In genomic region chr4:2811830-2812599, GRCh38 we compare ENCODE assay signal across 8 cellular contexts. TPM values are rescaled to one million over a fixed set of nuclear protein-coding genes. Genes with fewer than 3 reads are reported as not detected.
A peak's percentile ranks its signal among the peaks of the same experiment; 100 is the strongest.
DNase-seq lines count a peak whose midpoint lies in the region; ATAC-seq and TF ChIP-seq lines count a peak whose summit lies in the region.

No MANE protein-coding gene starts in this region.

- peak overlapping the region; percentile 64 to 79 for H3K18ac ChIP-seq in mesenchymal stem cell (ENCODE audit: low read depth in 1 of 2, low read length in 2 of 2)

- H3K4me2 ChIP-seq in mesenchymal stem cell (ENCODE audit: low read length, poor library complexity, severe bottlenecking) = peak overlapping the region; percentile 65

- H3K4me3 ChIP-seq in GM12875 (ENCODE audit: low read depth, low read length) (peak overlapping the region; percentile 86), HEK293 (ENCODE audit: low read depth, low read length) (peak overlapping the region; percentile 47), mesenchymal stem cell (ENCODE audit: insufficient read depth in 1 of 2, low read depth in 1 of 2, low read length in 2 of 2) (peak overlapping the region; percentile 47 to 70)

- peak overlapping the region; percentile 69 for H2BK120ac ChIP-seq in mesenchymal stem cell (ENCODE audit: low read depth, low read length)

- peak overlapping the region; percentile 63 to 85 for H2BK12ac ChIP-seq in mesenchymal stem cell (ENCODE audit: low read length in 2 of 2)

- H3K27me3 Mint-ChIP-seq in activated B cell treated with CpG ODN at 0.5 μM for 24 hours = no peaks in the 10 kb centered on the region

- H3K14ac ChIP-seq in mesenchymal stem cell (ENCODE audit: low read length in 2 of 2) = peak overlapping the region in 1 of 2 experiments; percentile 86

- CTCF ChIA-PET in HEK293 (lab: Yijun Ruan, JAX) (no interaction called here), activated B cell treated with CpG ODN at 0.5 μM for 24 hours (lab: Charles Lee) (interaction anchor here (1.2 to 1.3 kb wide), 2 partner anchors 14 to 26 kb away, joined by 3 to 5 read pairs; no protein-coding TSS in a partner anchor)

- H3K9ac ChIP-seq in mesenchymal stem cell (ENCODE audit: low read length) = peak overlapping the region; percentile 78

- no peaks in the 10 kb centered on the region for H3K27me3 ChIP-seq in mesenchymal stem cell (ENCODE audit: control insufficient read depth in 1 of 2, insufficient read depth in 1 of 2, low read length in 2 of 2)

- H3K9me3 ChIP-seq in HEK293 (ENCODE audit: control insufficient read depth, insufficient read depth, low read depth, low read length) (no peaks in the 10 kb centered on the region), mesenchymal stem cell (ENCODE audit: control insufficient read depth, low read length) (peaks cover 14% of the 10 kb centered on the region)

- H3K27ac ChIP-seq in HEK293 (ENCODE audit: extremely low read depth, low read depth, low read length) (peak overlapping the region; percentile 88), mesenchymal stem cell (ENCODE audit: low read length, poor library complexity, severe bottlenecking) (peak overlapping the region; percentile 84)

- H3K4me1 ChIP-seq in HEK293 (ENCODE audit: control insufficient read depth, insufficient read depth, low read length) (no peaks in the 10 kb centered on the region), mesenchymal stem cell (ENCODE audit: control insufficient read depth, insufficient read depth, low read depth, low read length) (peaks cover 57% of the 10 kb centered on the region)

- no peaks in the 10 kb centered on the region for H3K36me3 ChIP-seq in HEK293 (ENCODE audit: control insufficient read depth in 2 of 2, insufficient read depth in 1 of 2, low read length in 2 of 2)
- H3K36me3 ChIP-seq in mesenchymal stem cell (ENCODE audit: control insufficient read depth in 1 of 2, insufficient read depth in 2 of 2, low read depth in 1 of 2, low read length in 2 of 2) = peaks cover 5 to 44% of the 10 kb centered on the region in 2 experiments

- H3K36me3 Mint-ChIP-seq in activated B cell treated with CpG ODN at 0.5 μM for 24 hours (ENCODE audit: low read depth) = peaks cover 2% of the 10 kb centered on the region

- peak overlapping the region; percentile 31 to 94 for H3K4ac ChIP-seq in mesenchymal stem cell (ENCODE audit: low read depth in 1 of 2, low read length in 2 of 2)

- H4K8ac ChIP-seq in mesenchymal stem cell (ENCODE audit: low read length) = peak overlapping the region; percentile 72

- H2AK5ac ChIP-seq in mesenchymal stem cell (ENCODE audit: low read length, severe bottlenecking) = peak overlapping the region; percentile 56

- peak overlapping the region; percentile 96 for H3K27ac Mint-ChIP-seq in activated B cell treated with CpG ODN at 0.5 μM for 24 hours

- peak overlapping the region; percentile 54 for H2AFZ ChIP-seq in mesenchymal stem cell (ENCODE audit: low read depth, low read length)

- intact Hi-C loops in activated B cell treated with CpG ODN at 0.5 μM for 24 hours (cut with micrococcal nuclease) = loop anchor here (1.0 kb wide), 2 partner anchors 23 to 26 kb away; no protein-coding TSS in a partner anchor

- H3K9me3 Mint-ChIP-seq in activated B cell treated with CpG ODN at 0.5 μM for 24 hours = no peaks in the 10 kb centered on the region

- DNase-seq in NAMALWA (ENCODE audit: low spot score) (peak; percentile 86), activated B cell treated with CpG ODN at 0.5 μM for 24 hours (peak; percentile 65), dermis blood vessel endothelial cell (peak; percentile 72), mesenchymal stem cell (peak; percentile 74), stromal cell of bone marrow (ENCODE audit: low read depth) (peak; percentile 36), dedifferentiated amniotic fluid mesenchymal stem cell (ENCODE audit: extremely low spot score) (no peak)

- H4K91ac ChIP-seq in mesenchymal stem cell (ENCODE audit: low read length) = peak overlapping the region; percentile 81

- POLR2A ChIA-PET in HEK293 (lab: Yijun Ruan, JAX) (interaction anchor here (0.5 to 1.3 kb wide), 5 partner anchors 9 to 174 kb away, joined by 3 to 6 read pairs (median 4); partner anchors contain the start of genes GRK4 and NOP14), activated B cell treated with CpG ODN at 0.5 μM for 24 hours (lab: Charles Lee) (interaction anchor here (0.6 to 6.4 kb wide), 14 partner anchors 9 to 233 kb away, joined by 3 to 56 read pairs (median 6); no protein-coding TSS in a partner anchor)

- H2BK15ac ChIP-seq in mesenchymal stem cell (ENCODE audit: low read depth, poor library complexity, severe bottlenecking) = peak overlapping the region; percentile 50

- TF ChIP-seq CTCF in GM12875 (IDR thresholded peaks at IDR 0.05; ENCODE audit: borderline replicate concordance, insufficient read depth, low read depth, low read length) (no peak), HEK293 (tag by site-specific recombination; IDR thresholded peaks at IDR 0.05) (no peak), activated B cell treated with CpG ODN at 0.5 μM for 24 hours (IDR thresholded peaks at IDR 0.05) (no peak)

- H3K4me1 Mint-ChIP-seq in activated B cell treated with CpG ODN at 0.5 μM for 24 hours = peaks cover 89% of the 10 kb centered on the region

- H3K4me3 Mint-ChIP-seq in activated B cell treated with CpG ODN at 0.5 μM for 24 hours = peak overlapping the region; percentile 85

- ATAC-seq in activated B cell treated with CpG ODN at 0.5 μM for 24 hours (ENCODE audit: low read depth) = peak; percentile 80

- peaks cover 16% of the 10 kb centered on the region for H3K79me1 ChIP-seq in mesenchymal stem cell (replicated peaks; ENCODE audit: low read length, poor library complexity, severe bottlenecking)

- H3K23ac ChIP-seq in mesenchymal stem cell (ENCODE audit: low read length in 2 of 2) = peak overlapping the region in 1 of 2 experiments; percentile 46

- H2BK5ac ChIP-seq in mesenchymal stem cell (ENCODE audit: low read depth, low read length, poor library complexity, severe bottlenecking) = peak overlapping the region; percentile 57

- 49% methylated on average over 21 of the region's 21 CpGs for WGBS in mesenchymal stem cell

TF ChIP-seq in HEK293, 187 proteins besides CTCF, POLR2A, EP300 and RAD21 (continues in another document):
- TF ChIP-seq PRDM10 (tag by site-specific recombination; IDR thresholded peaks at IDR 0.05) = peak; percentile 88
- TF ChIP-seq ZXDB (tag by site-specific recombination; IDR thresholded peaks at IDR 0.05) = peak; percentile 67; the same call in 1 of the 2 replicates
- TF ChIP-seq RBAK (tag by site-specific recombination; IDR thresholded peaks at IDR 0.05) = no peak
- TF ChIP-seq ZEB2 (tag by site-specific recombination; IDR thresholded peaks at IDR 0.05) = peak; percentile 22; the same call in 1 of the 2 replicates
- TF ChIP-seq ZNF600 (tag by site-specific recombination; IDR thresholded peaks at IDR 0.05) = peak; percentile 89
- TF ChIP-seq ZNF423 (tag by site-specific recombination; IDR thresholded peaks at IDR 0.05) = 0 out of 2 replicates have a peak, but pooled peaks have one; percentile 62
- peak; percentile 71 for TF ChIP-seq SP2 (tag by site-specific recombination; IDR thresholded peaks at IDR 0.05)

RNA-seq across cellular contexts. Expression of gene SH3BP2, which starts 19.1 kb away (rescaled TPM):
- total RNA-seq in activated B cell treated with CpG ODN at 0.5 μM for 24 hours (40.4 and 43.2 TPM in 2 replicates), dermis blood vessel endothelial cell (26.4 and 29.6 TPM in 2 replicates)
- polyA plus RNA-seq in mesenchymal stem cell (2013, experiment 1 of 2) = 25.7 TPM
- 26.3 TPM for polyA plus RNA-seq in mesenchymal stem cell (2013, experiment 2 of 2)

RNA-seq across cellular contexts. Expression of gene ADD1, which starts 31.6 kb away (rescaled TPM):
- total RNA-seq in activated B cell treated with CpG ODN at 0.5 μM for 24 hours (326 and 340 TPM in 2 replicates), dermis blood vessel endothelial cell (168 and 270 TPM in 2 replicates)
- 336 TPM for polyA plus RNA-seq in mesenchymal stem cell (2013, experiment 1 of 2)
- 331 TPM for polyA plus RNA-seq in mesenchymal stem cell (2013, experiment 2 of 2)

RNA-seq across cellular contexts. Expression of gene TNIP2, which starts 55.9 kb away (rescaled TPM):
- 79.1 and 83.2 TPM in 2 replicates for total RNA-seq in activated B cell treated with CpG ODN at 0.5 μM for 24 hours
- 119 and 122 TPM in 2 replicates for total RNA-seq in dermis blood vessel endothelial cell
- 26.1 TPM for polyA plus RNA-seq in mesenchymal stem cell (2013, experiment 1 of 2)
- polyA plus RNA-seq in mesenchymal stem cell (2013, experiment 2 of 2) = 25.8 TPM
